Comparison of ENCODE assay signal across 1 cellular context in genomic region chr1:112704908-112705627, GRCh38.
TF ChIP-seq lines count a peak whose summit lies in the region.

No MANE protein-coding gene starts in this region.

TF ChIP-seq in K562, 482 proteins besides CTCF, POLR2A, EP300 and RAD21 (continued from another document):
- TF ChIP-seq UBTF (IDR thresholded peaks at IDR 0.05; ENCODE audit: borderline replicate concordance in 1 of 2, low read depth in 2 of 2, low read length in 2 of 2) = peak; percentile 56 to 84; a peak in 2 of 4 replicates
- peak; percentile 31 for TF ChIP-seq NFIC (IDR thresholded peaks at IDR 0.05)
- TF ChIP-seq DPF2 (IDR thresholded peaks at IDR 0.05) = peak; percentile 79
- TF ChIP-seq U2AF1 (optimal IDR thresholded peaks at IDR 0.05; ENCODE audit: low read depth, low read length) = no peak
- TF ChIP-seq ZNF174 (CRISPR knock-in tag; IDR thresholded peaks at IDR 0.05) = no peak
- no peak for TF ChIP-seq BMI1 (IDR thresholded peaks at IDR 0.05; ENCODE audit: low read length)
- TF ChIP-seq NCOR1 (IDR thresholded peaks at IDR 0.05) = no peak
- TF ChIP-seq SMARCA4 (IDR thresholded peaks at IDR 0.05) = peak; percentile 77
TF ChIP-seq in K562: peak in this region for 135.
